In the genomic region with DNA sequence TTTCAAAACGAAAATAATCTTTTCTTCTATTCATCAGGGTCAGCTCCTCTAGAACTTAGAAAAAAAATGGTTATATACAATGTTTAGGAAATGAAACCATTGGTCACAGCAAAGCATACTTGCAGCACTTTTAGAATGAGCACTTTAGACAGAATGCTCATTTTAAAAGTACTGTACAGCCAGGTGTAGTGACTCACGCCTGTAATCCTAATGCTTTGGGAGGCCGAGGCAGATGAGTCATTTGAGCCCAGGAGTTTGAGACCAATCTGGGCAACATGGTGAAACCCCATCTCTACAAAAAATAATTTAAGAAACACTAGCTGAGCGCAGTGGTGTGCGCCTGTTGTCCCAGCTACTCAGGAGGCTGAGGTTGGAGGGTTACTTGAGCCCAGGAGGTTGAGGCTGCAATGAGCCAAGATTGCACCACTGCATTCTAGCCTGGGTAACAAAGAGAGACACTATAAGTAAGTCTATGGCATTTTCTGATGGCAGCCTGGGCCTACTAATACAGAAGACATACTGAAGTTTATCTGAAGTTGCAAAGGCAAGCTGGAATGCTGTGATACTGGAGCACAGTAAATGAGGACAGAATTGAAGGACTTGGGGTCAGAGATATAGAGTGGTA, we compare ENCODE assay signal across 1 cellular context.
TF ChIP-seq lines count a peak whose summit lies in the region.

No MANE protein-coding gene starts in this region.

TF ChIP-seq in K562, 482 proteins besides CTCF, POLR2A, EP300 and RAD21 (continued from another document and continues in another):
- TF ChIP-seq, protein P1, sequence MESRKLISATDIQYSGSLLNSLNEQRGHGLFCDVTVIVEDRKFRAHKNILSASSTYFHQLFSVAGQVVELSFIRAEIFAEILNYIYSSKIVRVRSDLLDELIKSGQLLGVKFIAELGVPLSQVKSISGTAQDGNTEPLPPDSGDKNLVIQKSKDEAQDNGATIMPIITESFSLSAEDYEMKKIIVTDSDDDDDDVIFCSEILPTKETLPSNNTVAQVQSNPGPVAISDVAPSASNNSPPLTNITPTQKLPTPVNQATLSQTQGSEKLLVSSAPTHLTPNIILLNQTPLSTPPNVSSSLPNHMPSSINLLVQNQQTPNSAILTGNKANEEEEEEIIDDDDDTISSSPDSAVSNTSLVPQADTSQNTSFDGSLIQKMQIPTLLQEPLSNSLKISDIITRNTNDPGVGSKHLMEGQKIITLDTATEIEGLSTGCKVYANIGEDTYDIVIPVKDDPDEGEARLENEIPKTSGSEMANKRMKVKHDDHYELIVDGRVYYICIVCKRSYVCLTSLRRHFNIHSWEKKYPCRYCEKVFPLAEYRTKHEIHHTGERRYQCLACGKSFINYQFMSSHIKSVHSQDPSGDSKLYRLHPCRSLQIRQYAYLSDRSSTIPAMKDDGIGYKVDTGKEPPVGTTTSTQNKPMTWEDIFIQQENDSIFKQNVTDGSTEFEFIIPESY (CRISPR knock-in tag; IDR thresholded peaks at IDR 0.05): no peak
- TF ChIP-seq KLF10 (CRISPR knock-in tag; IDR thresholded peaks at IDR 0.05) (no peak), PTBP1 (IDR thresholded peaks at IDR 0.05; ENCODE audit: low read depth, low read length) (no peak), FOXJ2 (tag; IDR thresholded peaks at IDR 0.05) (no peak), SUPT5H (IDR thresholded peaks at IDR 0.05) (no peak), SPI1 (IDR thresholded peaks at IDR 0.05; ENCODE audit: borderline replicate concordance, low read depth, low read length) (no peak), MECOM (CRISPR knock-in tag; IDR thresholded peaks at IDR 0.05) (no peak), ZFP1 (CRISPR knock-in tag; IDR thresholded peaks at IDR 0.05) (no peak), HDAC3 (IDR thresholded peaks at IDR 0.05; ENCODE audit: borderline replicate concordance, partially characterized antibody) (no peak), JUN (IDR thresholded peaks at IDR 0.05; ENCODE audit: borderline replicate concordance, low read depth, low read length) (peak; percentile 73; the same call in 1 of the 2 replicates), JUN (CRISPR knock-in tag; IDR thresholded peaks at IDR 0.05; ENCODE audit: borderline replicate concordance) (no peak), ETS2 (tag; IDR thresholded peaks at IDR 0.05; ENCODE audit: borderline replicate concordance, poor library complexity, severe bottlenecking) (no peak), ZNF384 (IDR thresholded peaks at IDR 0.05; ENCODE audit: low read depth, low read length) (no peak)
- TF ChIP-seq, protein P2, sequence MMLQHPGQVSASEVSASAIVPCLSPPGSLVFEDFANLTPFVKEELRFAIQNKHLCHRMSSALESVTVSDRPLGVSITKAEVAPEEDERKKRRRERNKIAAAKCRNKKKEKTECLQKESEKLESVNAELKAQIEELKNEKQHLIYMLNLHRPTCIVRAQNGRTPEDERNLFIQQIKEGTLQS (IDR thresholded peaks at IDR 0.05): peak; percentile 88
- TF ChIP-seq, protein P2 (CRISPR knock-in tag; conservative IDR thresholded peaks at IDR 0.05): no peak
- TF ChIP-seq, protein P3, sequence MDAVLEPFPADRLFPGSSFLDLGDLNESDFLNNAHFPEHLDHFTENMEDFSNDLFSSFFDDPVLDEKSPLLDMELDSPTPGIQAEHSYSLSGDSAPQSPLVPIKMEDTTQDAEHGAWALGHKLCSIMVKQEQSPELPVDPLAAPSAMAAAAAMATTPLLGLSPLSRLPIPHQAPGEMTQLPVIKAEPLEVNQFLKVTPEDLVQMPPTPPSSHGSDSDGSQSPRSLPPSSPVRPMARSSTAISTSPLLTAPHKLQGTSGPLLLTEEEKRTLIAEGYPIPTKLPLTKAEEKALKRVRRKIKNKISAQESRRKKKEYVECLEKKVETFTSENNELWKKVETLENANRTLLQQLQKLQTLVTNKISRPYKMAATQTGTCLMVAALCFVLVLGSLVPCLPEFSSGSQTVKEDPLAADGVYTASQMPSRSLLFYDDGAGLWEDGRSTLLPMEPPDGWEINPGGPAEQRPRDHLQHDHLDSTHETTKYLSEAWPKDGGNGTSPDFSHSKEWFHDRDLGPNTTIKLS (IDR thresholded peaks at IDR 0.05; ENCODE audit: borderline replicate concordance, low read depth): no peak
- TF ChIP-seq, protein P4, sequence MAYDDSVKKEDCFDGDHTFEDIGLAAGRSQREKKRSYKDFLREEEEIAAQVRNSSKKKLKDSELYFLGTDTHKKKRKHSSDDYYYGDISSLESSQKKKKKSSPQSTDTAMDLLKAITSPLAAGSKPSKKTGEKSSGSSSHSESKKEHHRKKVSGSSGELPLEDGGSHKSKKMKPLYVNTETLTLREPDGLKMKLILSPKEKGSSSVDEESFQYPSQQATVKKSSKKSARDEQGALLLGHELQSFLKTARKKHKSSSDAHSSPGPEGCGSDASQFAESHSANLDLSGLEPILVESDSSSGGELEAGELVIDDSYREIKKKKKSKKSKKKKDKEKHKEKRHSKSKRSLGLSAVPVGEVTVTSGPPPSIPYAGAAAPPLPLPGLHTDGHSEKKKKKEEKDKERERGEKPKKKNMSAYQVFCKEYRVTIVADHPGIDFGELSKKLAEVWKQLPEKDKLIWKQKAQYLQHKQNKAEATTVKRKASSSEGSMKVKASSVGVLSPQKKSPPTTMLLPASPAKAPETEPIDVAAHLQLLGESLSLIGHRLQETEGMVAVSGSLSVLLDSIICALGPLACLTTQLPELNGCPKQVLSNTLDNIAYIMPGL (CRISPR knock-in tag; IDR thresholded peaks at IDR 0.05): no peak
- TF ChIP-seq, protein P5, sequence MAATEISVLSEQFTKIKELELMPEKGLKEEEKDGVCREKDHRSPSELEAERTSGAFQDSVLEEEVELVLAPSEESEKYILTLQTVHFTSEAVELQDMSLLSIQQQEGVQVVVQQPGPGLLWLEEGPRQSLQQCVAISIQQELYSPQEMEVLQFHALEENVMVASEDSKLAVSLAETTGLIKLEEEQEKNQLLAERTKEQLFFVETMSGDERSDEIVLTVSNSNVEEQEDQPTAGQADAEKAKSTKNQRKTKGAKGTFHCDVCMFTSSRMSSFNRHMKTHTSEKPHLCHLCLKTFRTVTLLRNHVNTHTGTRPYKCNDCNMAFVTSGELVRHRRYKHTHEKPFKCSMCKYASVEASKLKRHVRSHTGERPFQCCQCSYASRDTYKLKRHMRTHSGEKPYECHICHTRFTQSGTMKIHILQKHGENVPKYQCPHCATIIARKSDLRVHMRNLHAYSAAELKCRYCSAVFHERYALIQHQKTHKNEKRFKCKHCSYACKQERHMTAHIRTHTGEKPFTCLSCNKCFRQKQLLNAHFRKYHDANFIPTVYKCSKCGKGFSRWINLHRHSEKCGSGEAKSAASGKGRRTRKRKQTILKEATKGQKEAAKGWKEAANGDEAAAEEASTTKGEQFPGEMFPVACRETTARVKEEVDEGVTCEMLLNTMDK (IDR thresholded peaks at IDR 0.05; ENCODE audit: borderline replicate concordance, insufficient read depth, low read depth, low read length, poor library complexity, severe bottlenecking): no peak
- TF ChIP-seq, protein P6, sequence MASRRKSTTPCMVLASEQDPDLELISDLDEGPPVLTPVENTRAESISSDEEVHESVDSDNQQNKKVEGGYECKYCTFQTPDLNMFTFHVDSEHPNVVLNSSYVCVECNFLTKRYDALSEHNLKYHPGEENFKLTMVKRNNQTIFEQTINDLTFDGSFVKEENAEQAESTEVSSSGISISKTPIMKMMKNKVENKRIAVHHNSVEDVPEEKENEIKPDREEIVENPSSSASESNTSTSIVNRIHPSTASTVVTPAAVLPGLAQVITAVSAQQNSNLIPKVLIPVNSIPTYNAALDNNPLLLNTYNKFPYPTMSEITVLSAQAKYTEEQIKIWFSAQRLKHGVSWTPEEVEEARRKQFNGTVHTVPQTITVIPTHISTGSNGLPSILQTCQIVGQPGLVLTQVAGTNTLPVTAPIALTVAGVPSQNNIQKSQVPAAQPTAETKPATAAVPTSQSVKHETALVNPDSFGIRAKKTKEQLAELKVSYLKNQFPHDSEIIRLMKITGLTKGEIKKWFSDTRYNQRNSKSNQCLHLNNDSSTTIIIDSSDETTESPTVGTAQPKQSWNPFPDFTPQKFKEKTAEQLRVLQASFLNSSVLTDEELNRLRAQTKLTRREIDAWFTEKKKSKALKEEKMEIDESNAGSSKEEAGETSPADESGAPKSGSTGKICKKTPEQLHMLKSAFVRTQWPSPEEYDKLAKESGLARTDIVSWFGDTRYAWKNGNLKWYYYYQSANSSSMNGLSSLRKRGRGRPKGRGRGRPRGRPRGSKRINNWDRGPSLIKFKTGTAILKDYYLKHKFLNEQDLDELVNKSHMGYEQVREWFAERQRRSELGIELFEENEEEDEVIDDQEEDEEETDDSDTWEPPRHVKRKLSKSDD (conservative IDR thresholded peaks at IDR 0.05; ENCODE audit: low read length): no peak
- TF ChIP-seq, protein P7, sequence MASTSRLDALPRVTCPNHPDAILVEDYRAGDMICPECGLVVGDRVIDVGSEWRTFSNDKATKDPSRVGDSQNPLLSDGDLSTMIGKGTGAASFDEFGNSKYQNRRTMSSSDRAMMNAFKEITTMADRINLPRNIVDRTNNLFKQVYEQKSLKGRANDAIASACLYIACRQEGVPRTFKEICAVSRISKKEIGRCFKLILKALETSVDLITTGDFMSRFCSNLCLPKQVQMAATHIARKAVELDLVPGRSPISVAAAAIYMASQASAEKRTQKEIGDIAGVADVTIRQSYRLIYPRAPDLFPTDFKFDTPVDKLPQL (IDR thresholded peaks at IDR 0.05; ENCODE audit: extremely low read depth, insufficient read length): no peak
- TF ChIP-seq, protein P8, sequence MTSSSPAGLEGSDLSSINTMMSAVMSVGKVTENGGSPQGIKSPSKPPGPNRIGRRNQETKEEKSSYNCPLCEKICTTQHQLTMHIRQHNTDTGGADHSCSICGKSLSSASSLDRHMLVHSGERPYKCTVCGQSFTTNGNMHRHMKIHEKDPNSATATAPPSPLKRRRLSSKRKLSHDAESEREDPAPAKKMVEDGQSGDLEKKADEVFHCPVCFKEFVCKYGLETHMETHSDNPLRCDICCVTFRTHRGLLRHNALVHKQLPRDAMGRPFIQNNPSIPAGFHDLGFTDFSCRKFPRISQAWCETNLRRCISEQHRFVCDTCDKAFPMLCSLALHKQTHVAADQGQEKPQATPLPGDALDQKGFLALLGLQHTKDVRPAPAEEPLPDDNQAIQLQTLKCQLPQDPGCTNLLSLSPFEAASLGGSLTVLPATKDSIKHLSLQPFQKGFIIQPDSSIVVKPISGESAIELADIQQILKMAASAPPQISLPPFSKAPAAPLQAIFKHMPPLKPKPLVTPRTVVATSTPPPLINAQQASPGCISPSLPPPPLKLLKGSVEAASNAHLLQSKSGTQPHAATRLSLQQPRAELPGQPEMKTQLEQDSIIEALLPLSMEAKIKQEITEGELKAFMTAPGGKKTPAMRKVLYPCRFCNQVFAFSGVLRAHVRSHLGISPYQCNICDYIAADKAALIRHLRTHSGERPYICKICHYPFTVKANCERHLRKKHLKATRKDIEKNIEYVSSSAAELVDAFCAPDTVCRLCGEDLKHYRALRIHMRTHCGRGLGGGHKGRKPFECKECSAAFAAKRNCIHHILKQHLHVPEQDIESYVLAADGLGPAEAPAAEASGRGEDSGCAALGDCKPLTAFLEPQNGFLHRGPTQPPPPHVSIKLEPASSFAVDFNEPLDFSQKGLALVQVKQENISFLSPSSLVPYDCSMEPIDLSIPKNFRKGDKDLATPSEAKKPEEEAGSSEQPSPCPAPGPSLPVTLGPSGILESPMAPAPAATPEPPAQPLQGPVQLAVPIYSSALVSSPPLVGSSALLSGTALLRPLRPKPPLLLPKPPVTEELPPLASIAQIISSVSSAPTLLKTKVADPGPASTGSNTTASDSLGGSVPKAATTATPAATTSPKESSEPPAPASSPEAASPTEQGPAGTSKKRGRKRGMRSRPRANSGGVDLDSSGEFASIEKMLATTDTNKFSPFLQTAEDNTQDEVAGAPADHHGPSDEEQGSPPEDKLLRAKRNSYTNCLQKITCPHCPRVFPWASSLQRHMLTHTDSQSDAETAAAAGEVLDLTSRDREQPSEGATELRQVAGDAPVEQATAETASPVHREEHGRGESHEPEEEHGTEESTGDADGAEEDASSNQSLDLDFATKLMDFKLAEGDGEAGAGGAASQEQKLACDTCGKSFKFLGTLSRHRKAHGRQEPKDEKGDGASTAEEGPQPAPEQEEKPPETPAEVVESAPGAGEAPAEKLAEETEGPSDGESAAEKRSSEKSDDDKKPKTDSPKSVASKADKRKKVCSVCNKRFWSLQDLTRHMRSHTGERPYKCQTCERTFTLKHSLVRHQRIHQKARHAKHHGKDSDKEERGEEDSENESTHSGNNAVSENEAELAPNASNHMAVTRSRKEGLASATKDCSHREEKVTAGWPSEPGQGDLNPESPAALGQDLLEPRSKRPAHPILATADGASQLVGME (CRISPR knock-in tag; IDR thresholded peaks at IDR 0.05): no peak
- TF ChIP-seq, protein P9, sequence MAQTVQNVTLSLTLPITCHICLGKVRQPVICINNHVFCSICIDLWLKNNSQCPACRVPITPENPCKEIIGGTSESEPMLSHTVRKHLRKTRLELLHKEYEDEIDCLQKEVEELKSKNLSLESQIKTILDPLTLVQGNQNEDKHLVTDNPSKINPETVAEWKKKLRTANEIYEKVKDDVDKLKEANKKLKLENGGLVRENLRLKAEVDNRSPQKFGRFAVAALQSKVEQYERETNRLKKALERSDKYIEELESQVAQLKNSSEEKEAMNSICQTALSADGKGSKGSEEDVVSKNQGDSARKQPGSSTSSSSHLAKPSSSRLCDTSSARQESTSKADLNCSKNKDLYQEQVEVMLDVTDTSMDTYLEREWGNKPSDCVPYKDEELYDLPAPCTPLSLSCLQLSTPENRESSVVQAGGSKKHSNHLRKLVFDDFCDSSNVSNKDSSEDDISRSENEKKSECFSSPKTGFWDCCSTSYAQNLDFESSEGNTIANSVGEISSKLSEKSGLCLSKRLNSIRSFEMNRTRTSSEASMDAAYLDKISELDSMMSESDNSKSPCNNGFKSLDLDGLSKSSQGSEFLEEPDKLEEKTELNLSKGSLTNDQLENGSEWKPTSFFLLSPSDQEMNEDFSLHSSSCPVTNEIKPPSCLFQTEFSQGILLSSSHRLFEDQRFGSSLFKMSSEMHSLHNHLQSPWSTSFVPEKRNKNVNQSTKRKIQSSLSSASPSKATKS (CRISPR knock-in tag; IDR thresholded peaks at IDR 0.05): no peak
